20 cellular contexts compared by ENCODE assay signal in the genomic region with DNA sequence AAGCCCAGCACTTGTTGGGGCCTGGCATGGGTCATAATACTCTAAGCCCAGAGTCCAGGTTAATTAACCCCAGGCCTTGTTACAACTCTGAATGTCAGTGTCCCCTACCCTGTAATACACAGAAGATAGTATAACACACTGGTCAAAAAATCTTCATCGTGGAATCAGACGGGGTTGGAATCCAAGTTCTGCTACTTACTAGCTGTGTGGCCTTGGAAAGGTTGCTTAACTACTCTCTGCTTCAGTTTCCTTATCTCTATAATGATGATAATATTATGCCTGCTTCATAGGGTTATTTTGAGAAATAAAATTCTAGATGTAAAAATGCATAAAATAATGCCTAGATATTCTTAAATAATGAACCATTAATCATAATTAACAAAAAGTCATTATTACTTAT.
"Had no signal": no experiment of that assay in that cellular context is flagged by ENCODE, and none has a peak within 500 bp of the region (broad histone marks: within the 10 kb centered on the region; RNA-seq: fewer than 3 reads in every experiment).

No MANE protein-coding gene starts in this region.

- H3K9me3 Mint-ChIP-seq: activated naive CD8-positive, alpha-beta T cell treated with anti-CD3 and anti-CD28 coated beads, Interleukin-2, amount 50 U/mL, for 24 hours; activated T-helper 17 cell treated with anti-CD3 and anti-CD28 coated beads, Interleukin-2, amount 50 U/mL, for 72 hours; endodermal cell; neural crest cell; T-cell had no signal

- H3K36me3 ChIP-seq: left ventricle myocardium inferior, ovary had no signal

- H3K27me3 ChIP-seq: dorsolateral prefrontal cortex, ovary had no signal

- ATAC-seq: activated CD4-positive, CD25-positive, alpha-beta regulatory T cell treated with anti-CD3 and anti-CD28 coated beads, Interleukin-2, amount 50 U/mL, for 24 hours; activated naive CD8-positive, alpha-beta T cell treated with anti-CD3 and anti-CD28 coated beads, Interleukin-2, amount 50 U/mL, for 24 hours; activated T-helper 17 cell treated with anti-CD3 and anti-CD28 coated beads, Interleukin-2, amount 50 U/mL, for 72 hours; esophagus mucosa; T-cell had no signal

- H3K27ac ChIP-seq: ovary had no signal

- H3K4me1 Mint-ChIP-seq: activated naive CD8-positive, alpha-beta T cell treated with anti-CD3 and anti-CD28 coated beads, Interleukin-2, amount 50 U/mL, for 24 hours; activated T-helper 17 cell treated with anti-CD3 and anti-CD28 coated beads, Interleukin-2, amount 50 U/mL, for 72 hours had no signal

- H3K27ac Mint-ChIP-seq: activated naive CD8-positive, alpha-beta T cell treated with anti-CD3 and anti-CD28 coated beads, Interleukin-2, amount 50 U/mL, for 24 hours; activated T-helper 17 cell treated with anti-CD3 and anti-CD28 coated beads, Interleukin-2, amount 50 U/mL, for 72 hours; endodermal cell; T-cell had no signal

- DNase-seq: activated naive CD4-positive, alpha-beta T cell treated with Interleukin-2 at 50 U/mL for 16 hours; activated naive CD8-positive, alpha-beta T cell treated with anti-CD3 and anti-CD28 coated beads, Interleukin-2, amount 50 U/mL, for 24 hours; aorta; dorsolateral prefrontal cortex; endodermal cell; hypothalamus; kidney; left ventricle myocardium inferior; mesenchymal stem cell; ovary; SK-N-SH; stimulated activated CD4-positive, alpha-beta T cell treated with anti-CD3 and anti-CD28 coated beads, Interleukin-15, amount 100 ng/mL, for 24 hours; stimulated activated CD4-positive, alpha-beta T cell treated with anti-CD3 and anti-CD28 coated beads, Interleukin-4, amount 100 ng/mL, for 1 hour; stimulated activated naive CD4-positive, alpha-beta T cell; T-cell; T-helper 9 cell had no signal

- H3K4me3 ChIP-seq: dorsolateral prefrontal cortex, left ventricle myocardium inferior, ovary had no signal

- H3K9me3 ChIP-seq: left ventricle myocardium inferior, ovary, SK-N-SH had no signal

- H3K4me3 Mint-ChIP-seq: activated naive CD8-positive, alpha-beta T cell treated with anti-CD3 and anti-CD28 coated beads, Interleukin-2, amount 50 U/mL, for 24 hours; activated T-helper 17 cell treated with anti-CD3 and anti-CD28 coated beads, Interleukin-2, amount 50 U/mL, for 72 hours; endodermal cell; neural crest cell; T-cell had no signal

- H3K36me3 Mint-ChIP-seq: T-cell had no signal
